Comparison of ENCODE assay signal across 11 cellular contexts in the genomic region with DNA sequence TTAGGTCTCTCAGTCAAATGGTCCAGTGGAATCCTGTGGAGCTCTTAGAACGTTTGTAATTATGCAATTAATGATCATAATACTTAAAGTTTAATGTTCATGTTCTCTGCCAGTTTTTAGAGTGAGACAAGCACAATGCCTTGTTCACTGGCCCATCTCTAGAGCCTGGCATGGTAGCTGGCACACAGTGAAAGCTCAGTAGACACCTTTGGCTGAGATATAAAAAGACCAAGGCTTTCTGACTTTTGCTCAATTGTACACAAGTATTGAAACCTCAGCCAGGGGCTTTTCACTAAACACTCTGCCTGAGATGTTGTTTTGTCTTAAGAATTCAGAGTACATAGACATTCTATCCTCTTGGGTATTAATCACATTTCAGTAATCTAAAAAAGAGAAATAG.
A peak's percentile ranks its signal among the peaks of the same experiment; 100 is the strongest.
DNase-seq lines count a peak whose midpoint lies in the region; ATAC-seq, FAIRE-seq and TF ChIP-seq lines count a peak whose summit lies in the region.
"Had no signal": no experiment of that assay in that cellular context is flagged by ENCODE, and none has a peak within 500 bp of the region (broad histone marks: within the 10 kb centered on the region; RNA-seq: fewer than 3 reads in every experiment).

No MANE protein-coding gene starts in this region.

- H3K9me3 Mint-ChIP-seq in activated naive CD8-positive, alpha-beta T cell treated with anti-CD3 and anti-CD28 coated beads, Interleukin-2, amount 10 ng/mL, durations not matched to agents 7 days and 5 days, result no peaks in the 10 kb centered on the region

- no peaks in the 10 kb centered on the region for H3K27me3 ChIP-seq in skeletal muscle tissue (ENCODE audit: control insufficient read depth in 3 of 3, insufficient read depth in 3 of 3, low read length in 3 of 3)

- H3K36me3 ChIP-seq in skeletal muscle tissue (ENCODE audit: control insufficient read depth in 3 of 3, insufficient read depth in 3 of 3, low read length in 3 of 3) (no peaks in the 10 kb centered on the region), kidney (ENCODE audit: control insufficient read depth in 1 of 2, insufficient read depth in 2 of 2, low read length in 2 of 2) (no peaks in the 10 kb centered on the region)

- intact Hi-C loops in kidney (cut with DNase I) (no loop called here), Right ventricle myocardium inferior (cut with DNase I) (no loop called here)

- no peak overlapping the region for H3K4me3 ChIP-seq in skeletal muscle tissue (ENCODE audit: low read length in 3 of 3)
- no peak overlapping the region for H3K4me3 ChIP-seq in kidney (ENCODE audit: low read length in 2 of 2)

- H3K9ac ChIP-seq in skeletal muscle tissue (ENCODE audit: low read depth in 1 of 3, low read length in 3 of 3) (no peak overlapping the region), kidney (ENCODE audit: low read length in 2 of 2) (no peak overlapping the region)

- H3K27ac ChIP-seq in skeletal muscle tissue (ENCODE audit: low read depth, low read length) (peak overlapping the region; percentile 2), kidney (ENCODE audit: low read depth in 2 of 2, low read length in 2 of 2) (no peak overlapping the region)

- H3K4me1 ChIP-seq in skeletal muscle tissue (ENCODE audit: control insufficient read depth in 3 of 3, insufficient read depth in 3 of 3, low read length in 3 of 3) (peaks cover 3 to 4% (median 3%) of the 10 kb centered on the region in 3 donors), kidney (ENCODE audit: control insufficient read depth in 1 of 2, insufficient read depth in 1 of 2, low read depth in 1 of 2, low read length in 2 of 2) (no peaks in the 10 kb centered on the region)

- H3K4me3 Mint-ChIP-seq in activated naive CD8-positive, alpha-beta T cell treated with anti-CD3 and anti-CD28 coated beads, Interleukin-2, amount 10 ng/mL, durations not matched to agents 7 days and 5 days, result peak overlapping the region; percentile 44

- H3K36me3 Mint-ChIP-seq in activated naive CD8-positive, alpha-beta T cell treated with anti-CD3 and anti-CD28 coated beads, Interleukin-2, amount 10 ng/mL, durations not matched to agents 7 days and 5 days, result peaks cover 2% of the 10 kb centered on the region

- no peaks in the 10 kb centered on the region for H3K27me3 Mint-ChIP-seq in activated naive CD8-positive, alpha-beta T cell treated with anti-CD3 and anti-CD28 coated beads, Interleukin-2, amount 10 ng/mL, durations not matched to agents 7 days and 5 days

- POLR2A ChIA-PET in activated naive CD8-positive, alpha-beta T cell treated with anti-CD3 and anti-CD28 coated beads, Interleukin-2, amount 10 ng/mL, durations not matched to agents 7 days and 5 days (lab: Charles Lee), result interaction anchor here (1.1 kb wide), 1 partner anchor 241 kb away, joined by 8 read pairs; a partner anchor contains a TSS

- no peak overlapping the region for H3K27ac Mint-ChIP-seq in activated naive CD8-positive, alpha-beta T cell treated with anti-CD3 and anti-CD28 coated beads, Interleukin-2, amount 10 ng/mL, durations not matched to agents 7 days and 5 days

- peak; percentile 24 for DNase-seq in NCI-H1105 treated with DMSO at 0.1 percent for 48 hours (lab: John Stamatoyannopoulos, UW)
- DNase-seq in NCI-H1105 (lab: John Stamatoyannopoulos, UW), result no peak
- no peak for DNase-seq in activated naive CD8-positive, alpha-beta T cell treated with anti-CD3 and anti-CD28 coated beads, Interleukin-2, amount 10 ng/mL, durations not matched to agents 7 days and 5 days
- DNase-seq in kidney, result no peak
- DNase-seq in ureter (ENCODE audit: low spot score), result no peak
- DNase-seq in Right ventricle myocardium inferior (ENCODE audit: missing footprints), result no peak
- DNase-seq: 8988T, glutamatergic neuron, NCI-H526 treated with DMSO at 0.1 percent for 48 hours had no signal

- no peaks in the 10 kb centered on the region for H3K9me3 ChIP-seq in skeletal muscle tissue (ENCODE audit: control insufficient read depth in 3 of 3, low read length in 3 of 3)
- H3K9me3 ChIP-seq in kidney (ENCODE audit: control insufficient read depth in 1 of 2, low read length in 2 of 2), result no peaks in the 10 kb centered on the region

- peaks cover 16% of the 10 kb centered on the region for H3K4me1 Mint-ChIP-seq in activated naive CD8-positive, alpha-beta T cell treated with anti-CD3 and anti-CD28 coated beads, Interleukin-2, amount 10 ng/mL, durations not matched to agents 7 days and 5 days

- ATAC-seq in HG02884 (IDR thresholded peaks at IDR 0.05; ENCODE audit: unreplicated experiment) (peak; percentile 46), Right ventricle myocardium inferior (no peak)
- ATAC-seq in activated naive CD8-positive, alpha-beta T cell treated with anti-CD3 and anti-CD28 coated beads, Interleukin-2, amount 10 ng/mL, durations not matched to agents 7 days and 5 days (ENCODE audit: low read depth), result no peak

- no peak for TF ChIP-seq CTCF in kidney (IDR thresholded peaks at IDR 0.05; ENCODE audit: borderline replicate concordance, extremely low read depth, insufficient read depth)

- no peak for FAIRE-seq in kidney (lab: Jason Lieb, UNC)
